ENCODE assay signal across 26 cellular contexts in the genomic region with DNA sequence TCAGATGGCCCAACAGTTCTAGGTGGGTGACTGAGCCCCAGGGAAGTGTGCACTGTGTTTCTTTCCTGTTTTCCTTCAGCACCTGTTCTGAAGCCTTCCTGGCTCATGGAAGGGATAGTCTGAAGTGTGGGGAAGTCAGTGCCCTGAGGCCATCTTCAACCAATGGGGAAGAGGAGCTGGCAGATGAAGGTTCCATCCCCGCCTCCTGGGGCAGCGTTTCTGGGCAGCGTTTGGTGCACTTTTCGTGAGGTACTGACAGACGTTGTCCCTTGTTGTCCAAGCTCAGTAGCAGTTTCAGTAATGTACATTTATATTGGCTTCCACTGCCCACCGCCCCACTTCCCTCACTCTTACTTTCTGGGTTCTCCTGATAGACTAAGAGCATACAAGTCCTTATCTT.
"Had no signal": no experiment of that assay in that cellular context is flagged by ENCODE, and none has a peak within 500 bp of the region (broad histone marks: within the 10 kb centered on the region; RNA-seq: fewer than 3 reads in every experiment).

No MANE protein-coding gene starts in this region.

- H3K4me1 ChIP-seq: lower lobe of right lung, parathyroid adenoma, right lobe of liver, upper lobe of left lung, vagina had no signal

- H3K27ac ChIP-seq: lower lobe of right lung, neutrophil, parathyroid adenoma, right lobe of liver, tibial nerve, upper lobe of left lung, vagina had no signal

- ATAC-seq: lower lobe of right lung; naive thymus-derived CD8-positive, alpha-beta T cell; stimulated activated memory B cell treated with anti-CD40 and anti-IgM and Interleukin-4, amounts not matched to agents 10 μg/mL and 1 μg/mL and 100 μg/mL, for 72 hours; stimulated activated naive CD8-positive, alpha-beta T cell treated with anti-CD3 and anti-CD28 coated beads, Interleukin-15, amount 100 ng/mL, for 72 hours had no signal

- H3K4me3 Mint-ChIP-seq: immature natural killer cell; naive thymus-derived CD8-positive, alpha-beta T cell; nephron; neural crest cell; stimulated activated memory B cell treated with anti-CD40 and anti-IgM and Interleukin-4, amounts not matched to agents 10 μg/mL and 1 μg/mL and 100 μg/mL, for 72 hours; stimulated activated naive CD8-positive, alpha-beta T cell treated with anti-CD3 and anti-CD28 coated beads, Interleukin-15, amount 100 ng/mL, for 72 hours had no signal

- H3K27me3 Mint-ChIP-seq: stimulated activated memory B cell treated with anti-CD40 and anti-IgM and Interleukin-4, amounts not matched to agents 10 μg/mL and 1 μg/mL and 100 μg/mL, for 72 hours; stimulated activated naive CD8-positive, alpha-beta T cell treated with anti-CD3 and anti-CD28 coated beads, Interleukin-15, amount 100 ng/mL, for 72 hours had no signal

- H3K27ac Mint-ChIP-seq: immature natural killer cell; naive thymus-derived CD8-positive, alpha-beta T cell; nephron; stimulated activated memory B cell treated with anti-CD40 and anti-IgM and Interleukin-4, amounts not matched to agents 10 μg/mL and 1 μg/mL and 100 μg/mL, for 72 hours; stimulated activated naive CD8-positive, alpha-beta T cell treated with anti-CD3 and anti-CD28 coated beads, Interleukin-15, amount 100 ng/mL, for 72 hours had no signal

- H3K4me3 ChIP-seq: lower lobe of right lung, right lobe of liver, smooth muscle cell, tibial nerve, upper lobe of left lung, vagina had no signal

- H3K36me3 Mint-ChIP-seq: immature natural killer cell; naive thymus-derived CD8-positive, alpha-beta T cell; stimulated activated memory B cell treated with anti-CD40 and anti-IgM and Interleukin-4, amounts not matched to agents 10 μg/mL and 1 μg/mL and 100 μg/mL, for 72 hours had no signal

- H3K9me3 Mint-ChIP-seq: naive thymus-derived CD8-positive, alpha-beta T cell; nephron; neural crest cell; stimulated activated memory B cell treated with anti-CD40 and anti-IgM and Interleukin-4, amounts not matched to agents 10 μg/mL and 1 μg/mL and 100 μg/mL, for 72 hours; stimulated activated naive CD8-positive, alpha-beta T cell treated with anti-CD3 and anti-CD28 coated beads, Interleukin-15, amount 100 ng/mL, for 72 hours had no signal

- DNase-seq: hypothalamus; immature natural killer cell; kidney; lower lobe of right lung; mammary epithelial cell; mesenchymal stem cell; naive thymus-derived CD8-positive, alpha-beta T cell; occipital lobe; retina; right lobe of liver; stimulated activated CD4-positive, alpha-beta T cell treated with anti-CD3 and anti-CD28 coated beads, Interleukin-1b, Interleukin-23, amount 100 ng/mL, for 48 hours; stimulated activated CD4-positive, alpha-beta T cell treated with anti-CD3 and anti-CD28 coated beads, Interleukin-2, amount 100 ng/mL, for 48 hours; stimulated activated CD4-positive, alpha-beta T cell treated with anti-CD3 and anti-CD28 coated beads, Interleukin-4, amount 100 ng/mL, for 4 hours; stimulated activated CD8-positive, alpha-beta memory T cell treated with anti-CD3 and anti-CD28 coated beads, Interleukin-4, amount 100 ng/mL, for 48 hours; stimulated activated naive CD4-positive, alpha-beta T cell treated with Interleukin-2 at 50 U/mL for 16 hours; stimulated activated naive CD8-positive, alpha-beta T cell treated with anti-CD3 and anti-CD28 coated beads, Interleukin-15, amount 100 ng/mL, for 72 hours; substantia nigra; upper lobe of left lung had no signal

- H3K9me3 ChIP-seq: lower lobe of right lung, neutrophil, right lobe of liver, tibial nerve, upper lobe of left lung, vagina had no signal

- H3K36me3 ChIP-seq: lower lobe of right lung, neutrophil, right lobe of liver, tibial nerve, upper lobe of left lung, vagina had no signal

- H3K27me3 ChIP-seq: neutrophil, right lobe of liver, tibial nerve, upper lobe of left lung, vagina had no signal

- H3K4me1 Mint-ChIP-seq: immature natural killer cell; naive thymus-derived CD8-positive, alpha-beta T cell; neural crest cell; stimulated activated memory B cell treated with anti-CD40 and anti-IgM and Interleukin-4, amounts not matched to agents 10 μg/mL and 1 μg/mL and 100 μg/mL, for 72 hours; stimulated activated naive CD8-positive, alpha-beta T cell treated with anti-CD3 and anti-CD28 coated beads, Interleukin-15, amount 100 ng/mL, for 72 hours had no signal
